Comparison of ENCODE assay signal across 28 cellular contexts in the genomic region with DNA sequence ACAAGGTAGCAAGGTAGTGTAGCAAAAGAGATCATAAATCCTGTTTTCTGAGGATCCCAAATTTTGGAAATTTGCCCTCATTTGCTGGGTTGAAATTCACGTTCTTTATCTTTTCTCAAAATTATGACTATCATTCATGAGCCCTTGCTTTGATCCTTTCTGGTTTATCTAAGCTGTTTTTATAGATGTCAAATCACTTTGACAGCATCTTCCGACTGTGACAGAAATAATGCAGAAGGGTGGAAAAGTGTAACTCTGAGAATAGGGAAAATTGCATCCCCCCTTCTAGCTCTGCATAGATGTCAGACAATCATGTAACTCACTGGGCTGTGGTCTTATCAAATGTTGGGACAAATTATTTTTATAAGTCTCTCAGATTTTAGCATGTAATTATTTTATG.
"Had no signal": no experiment of that assay in that cellular context is flagged by ENCODE, and none has a peak within 500 bp of the region (broad histone marks: within the 10 kb centered on the region; RNA-seq: fewer than 3 reads in every experiment).

No MANE protein-coding gene starts in this region.

- H3K27me3 ChIP-seq: stomach, suprapubic skin, testis, thyroid gland, tibial artery, tibial nerve, transverse colon, upper lobe of left lung, upper lobe of right lung, uterus, vagina had no signal

- H3K9me3 Mint-ChIP-seq: stimulated activated effector memory CD8-positive, alpha-beta T cell treated with anti-CD3 and anti-CD28 coated beads, Interleukin-12 subunit alpha, Interleukin-12 subunit beta, amount 100 ng/mL, for 72 hours; stimulated activated naive CD8-positive, alpha-beta T cell treated with anti-CD3 and anti-CD28 coated beads, Interleukin-15, amount 100 ng/mL, for 72 hours; stimulated activated naive CD8-positive, alpha-beta T cell treated with anti-CD3 and anti-CD28 coated beads, Interleukin-15, Interleukin-2, amounts not matched to agents 100 ng/mL and 50 ng/mL, for 24 hours had no signal

- H3K4me3 ChIP-seq: stomach, suprapubic skin, testis, thoracic aorta, thyroid gland, tibial artery, tibial nerve, transverse colon, upper lobe of left lung, upper lobe of right lung, uterus, vagina had no signal

- H3K4me1 Mint-ChIP-seq: stimulated activated effector memory CD8-positive, alpha-beta T cell treated with anti-CD3 and anti-CD28 coated beads, Interleukin-12 subunit alpha, Interleukin-12 subunit beta, amount 100 ng/mL, for 72 hours; stimulated activated memory B cell treated with anti-CD40 and anti-IgM and Interleukin-4, amounts not matched to agents 10 μg/mL and 1 μg/mL and 100 μg/mL, for 72 hours; stimulated activated naive B cell treated with anti-CD40 and anti-IgM and Interleukin-4, amounts not matched to agents 10 μg/mL and 1 μg/mL and 100 μg/mL, for 72 hours; stimulated activated naive CD8-positive, alpha-beta T cell treated with anti-CD3 and anti-CD28 coated beads, Interleukin-15, amount 100 ng/mL, for 72 hours had no signal

- H3K36me3 Mint-ChIP-seq: stimulated activated effector memory CD8-positive, alpha-beta T cell treated with anti-CD3 and anti-CD28 coated beads, Interleukin-12 subunit alpha, Interleukin-12 subunit beta, amount 100 ng/mL, for 72 hours; stimulated activated memory B cell treated with anti-CD40 and anti-IgM and Interleukin-4, amounts not matched to agents 10 μg/mL and 1 μg/mL and 100 μg/mL, for 72 hours; type B pancreatic cell had no signal

- H3K36me3 ChIP-seq: stomach, suprapubic skin, thoracic aorta, thyroid gland, tibial artery, tibial nerve, transverse colon, upper lobe of left lung, upper lobe of right lung, uterus, vagina had no signal

- H3K27ac ChIP-seq: stomach, suprapubic skin, testis, thoracic aorta, thyroid gland, tibial artery, tibial nerve, transverse colon, upper lobe of left lung, upper lobe of right lung, uterus, vagina had no signal

- DNase-seq: stimulated activated CD4-positive, alpha-beta T cell treated with anti-CD3 and anti-CD28 coated beads, Interleukin-2, amount 100 ng/mL, for 48 hours; stimulated activated CD4-positive, alpha-beta T cell treated with anti-CD3 and anti-CD28 coated beads, Interleukin-4, amount 100 ng/mL, for 1 hour; stimulated activated CD4-positive, alpha-beta T cell treated with anti-CD3 and anti-CD28 coated beads, Interleukin-4, amount 100 ng/mL, for 24 hours; stimulated activated CD4-positive, alpha-beta T cell treated with anti-CD3 and anti-CD28 coated beads, Interleukin-4, amount 100 ng/mL, for 4 hours; stimulated activated CD8-positive, alpha-beta memory T cell treated with anti-CD3 and anti-CD28 coated beads, Interleukin-4, amount 100 ng/mL, for 48 hours; stimulated activated naive B cell treated with anti-CD40 and anti-IgM and Interleukin-4, amounts not matched to agents 10 μg/mL and 1 μg/mL and 100 μg/mL, for 72 hours; stimulated activated naive CD4-positive, alpha-beta T cell; stimulated activated naive CD4-positive, alpha-beta T cell treated with Interleukin-2 at 50 U/mL for 16 hours; stimulated activated naive CD8-positive, alpha-beta T cell treated with anti-CD3 and anti-CD28 coated beads, Interleukin-15, amount 100 ng/mL, for 72 hours; stimulated activated naive CD8-positive, alpha-beta T cell treated with anti-CD3 and anti-CD28 coated beads, Interleukin-15, Interleukin-2, amounts not matched to agents 100 U/mL and 50 U/mL, for 24 hours; stomach; substantia nigra; testis; thyroid gland; tibial artery; transverse colon; trophoblast cell; upper lobe of left lung; upper lobe of right lung; uterus had no signal

- H3K27ac Mint-ChIP-seq: stimulated activated effector memory CD8-positive, alpha-beta T cell treated with anti-CD3 and anti-CD28 coated beads, Interleukin-12 subunit alpha, Interleukin-12 subunit beta, amount 100 ng/mL, for 72 hours; stimulated activated memory B cell treated with anti-CD40 and anti-IgM and Interleukin-4, amounts not matched to agents 10 μg/mL and 1 μg/mL and 100 μg/mL, for 72 hours; stimulated activated naive B cell treated with anti-CD40 and anti-IgM and Interleukin-4, amounts not matched to agents 10 μg/mL and 1 μg/mL and 100 μg/mL, for 72 hours; stimulated activated naive CD8-positive, alpha-beta T cell treated with anti-CD3 and anti-CD28 coated beads, Interleukin-15, amount 100 ng/mL, for 72 hours; stimulated activated naive CD8-positive, alpha-beta T cell treated with anti-CD3 and anti-CD28 coated beads, Interleukin-15, Interleukin-2, amounts not matched to agents 100 ng/mL and 50 ng/mL, for 24 hours; type B pancreatic cell had no signal

- H3K4me3 Mint-ChIP-seq: stimulated activated effector memory CD8-positive, alpha-beta T cell treated with anti-CD3 and anti-CD28 coated beads, Interleukin-12 subunit alpha, Interleukin-12 subunit beta, amount 100 ng/mL, for 72 hours; stimulated activated memory B cell treated with anti-CD40 and anti-IgM and Interleukin-4, amounts not matched to agents 10 μg/mL and 1 μg/mL and 100 μg/mL, for 72 hours; stimulated activated naive B cell treated with anti-CD40 and anti-IgM and Interleukin-4, amounts not matched to agents 10 μg/mL and 1 μg/mL and 100 μg/mL, for 72 hours; stimulated activated naive CD8-positive, alpha-beta T cell treated with anti-CD3 and anti-CD28 coated beads, Interleukin-15, amount 100 ng/mL, for 72 hours; stimulated activated naive CD8-positive, alpha-beta T cell treated with anti-CD3 and anti-CD28 coated beads, Interleukin-15, Interleukin-2, amounts not matched to agents 100 ng/mL and 50 ng/mL, for 24 hours; type B pancreatic cell had no signal

- H3K9me3 ChIP-seq: suprapubic skin, testis, thoracic aorta, thyroid gland, transverse colon, upper lobe of left lung, upper lobe of right lung, uterus, vagina had no signal
